9 cellular contexts compared by ENCODE assay signal in the genomic region with DNA sequence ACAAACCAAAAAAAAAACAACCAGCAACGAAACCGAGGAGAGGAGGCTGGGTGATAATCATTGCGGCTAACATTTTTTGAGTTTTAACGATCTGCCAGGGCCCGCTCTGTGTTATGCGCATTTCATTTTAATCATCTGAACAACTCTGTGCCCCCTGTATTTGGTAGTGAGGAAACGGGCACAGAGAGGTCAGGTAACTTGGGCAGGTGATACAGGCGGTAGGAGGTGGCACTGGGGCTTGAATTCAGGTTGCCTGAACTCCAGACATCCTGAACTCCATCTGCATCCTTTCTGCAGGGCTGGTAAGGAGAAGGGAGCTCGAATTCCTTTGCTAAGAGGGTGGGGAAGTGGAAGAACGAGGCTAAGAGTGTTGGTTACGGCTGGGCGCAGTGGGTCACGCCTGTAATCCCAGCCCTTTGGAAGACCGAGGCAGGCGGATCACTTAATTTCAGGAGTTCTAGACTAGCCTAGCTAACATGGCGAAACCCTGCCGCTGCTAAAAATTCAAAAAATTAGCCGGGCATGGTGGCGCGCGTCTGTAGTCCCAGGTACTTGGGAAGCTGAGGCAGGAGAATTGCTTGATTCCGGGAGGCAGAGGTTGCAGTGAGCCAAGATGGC. TPM values are rescaled to one million over a fixed set of nuclear protein-coding genes. Genes with fewer than 3 reads are reported as not detected.
DNase-seq lines count a peak whose midpoint lies in the region; ATAC-seq and TF ChIP-seq lines count a peak whose summit lies in the region.
"Had no signal": no experiment of that assay in that cellular context is flagged by ENCODE, and none has a peak within 500 bp of the region (broad histone marks: within the 10 kb centered on the region; RNA-seq: fewer than 3 reads in every experiment).

No MANE protein-coding gene starts in this region.

- peak overlapping the region; percentile 88 for H3K27ac Mint-ChIP-seq in activated CD4-positive, alpha-beta T cell treated with anti-CD3 and anti-CD28 coated beads for 36 hours
- H3K27ac Mint-ChIP-seq in activated CD4-positive, alpha-beta memory T cell treated with anti-CD3 and anti-CD28 coated beads, Interleukin-2, amount 10 ng/mL, durations not matched to agents 7 days and 5 days = peak overlapping the region; percentile 96

- no peak for DNase-seq in activated CD4-positive, alpha-beta T cell treated with anti-CD3 and anti-CD28 coated beads for 36 hours
- no peak for DNase-seq in activated CD4-positive, alpha-beta T cell treated with anti-CD3 and anti-CD28 coated beads, Interleukin-2, amount 50 U/mL, for 4 hours
- no peak for DNase-seq in activated CD4-positive, alpha-beta memory T cell treated with anti-CD3 and anti-CD28 coated beads, Interleukin-2, amount 10 ng/mL, durations not matched to agents 7 days and 5 days
- no peak for DNase-seq in testis
- DNase-seq in activated CD4-positive, alpha-beta T cell treated with anti-CD3 and anti-CD28 coated beads for 48 hours = no peak

- H3K9me3 ChIP-seq in iPS-18c (ENCODE audit: control insufficient read depth, insufficient read depth, low read length) (no peaks in the 10 kb centered on the region), testis (no peaks in the 10 kb centered on the region)

- POLR2A ChIA-PET in activated CD4-positive, alpha-beta T cell treated with anti-CD3 and anti-CD28 coated beads for 36 hours (lab: Charles Lee) = no interaction called here
- POLR2A ChIA-PET in activated CD4-positive, alpha-beta memory T cell treated with anti-CD3 and anti-CD28 coated beads, Interleukin-2, amount 10 ng/mL, durations not matched to agents 7 days and 5 days (lab: Charles Lee) = interaction anchor here (0.6 to 3.0 kb wide), 7 partner anchors 9 to 333 kb away, joined by 3 to 11 read pairs (median 5); partner anchors contain the start of genes NAA60, TIGD7, ZNF174 and ZNF263

- no peaks in the 10 kb centered on the region for H3K27me3 ChIP-seq in testis

- H3K4me3 Mint-ChIP-seq in activated CD4-positive, alpha-beta T cell treated with anti-CD3 and anti-CD28 coated beads for 36 hours = peak overlapping the region; percentile 95
- peak overlapping the region; percentile 91 for H3K4me3 Mint-ChIP-seq in activated CD4-positive, alpha-beta memory T cell treated with anti-CD3 and anti-CD28 coated beads, Interleukin-2, amount 10 ng/mL, durations not matched to agents 7 days and 5 days

- no peaks in the 10 kb centered on the region for H3K27me3 Mint-ChIP-seq in activated CD4-positive, alpha-beta T cell treated with anti-CD3 and anti-CD28 coated beads for 36 hours
- H3K27me3 Mint-ChIP-seq in activated CD4-positive, alpha-beta memory T cell treated with anti-CD3 and anti-CD28 coated beads, Interleukin-2, amount 10 ng/mL, durations not matched to agents 7 days and 5 days = peaks cover 3% of the 10 kb centered on the region

- peaks cover 19% of the 10 kb centered on the region for H3K36me3 Mint-ChIP-seq in activated CD4-positive, alpha-beta T cell treated with anti-CD3 and anti-CD28 coated beads for 36 hours (ENCODE audit: low read depth)
- H3K36me3 Mint-ChIP-seq in activated CD4-positive, alpha-beta memory T cell treated with anti-CD3 and anti-CD28 coated beads, Interleukin-2, amount 10 ng/mL, durations not matched to agents 7 days and 5 days (ENCODE audit: low read depth) = peaks cover 31% of the 10 kb centered on the region

- intact Hi-C loops in activated CD4-positive, alpha-beta T cell treated with anti-CD3 and anti-CD28 coated beads for 36 hours (cut with DNase I, micrococcal nuclease) = loop anchor here (1.0 to 5.0 kb wide), 13 partner anchors 43 to 435 kb away; partner anchors contain the start of genes ZNF263 (in 2 of the 2), IL32 (in 1 of the 2), NAA60 (in 1 of the 2) and NLRC3 (in 1 of the 2)
- intact Hi-C loops in testis (cut with DNase I; ENCODE audit: low total_unique reads) = no loop called here

- TF ChIP-seq POLR2A in testis (IDR thresholded peaks at IDR 0.05) = no peak

- H3K4me1 Mint-ChIP-seq in activated CD4-positive, alpha-beta T cell treated with anti-CD3 and anti-CD28 coated beads for 36 hours = peaks cover 55% of the 10 kb centered on the region
- H3K4me1 Mint-ChIP-seq in activated CD4-positive, alpha-beta memory T cell treated with anti-CD3 and anti-CD28 coated beads, Interleukin-2, amount 10 ng/mL, durations not matched to agents 7 days and 5 days = peaks cover 62% of the 10 kb centered on the region

- WGBS in testis, 2 donors = 59 to 61% methylated on average over 22 of the region's 22 CpGs

- no peaks in the 10 kb centered on the region for H3K36me3 ChIP-seq in testis (ENCODE audit: low read depth, missing control alignments)

- no peaks in the 10 kb centered on the region for H3K9me3 Mint-ChIP-seq in activated CD4-positive, alpha-beta T cell treated with anti-CD3 and anti-CD28 coated beads for 36 hours (ENCODE audit: low read depth)
- H3K9me3 Mint-ChIP-seq in activated CD4-positive, alpha-beta memory T cell treated with anti-CD3 and anti-CD28 coated beads, Interleukin-2, amount 10 ng/mL, durations not matched to agents 7 days and 5 days = no peaks in the 10 kb centered on the region

- CTCF ChIA-PET in activated CD4-positive, alpha-beta T cell treated with anti-CD3 and anti-CD28 coated beads for 36 hours (lab: Charles Lee) = interaction anchor here (1.0 to 1.5 kb wide), 2 partner anchors 9 to 253 kb away, joined by 3 read pairs; no protein-coding TSS in a partner anchor
- CTCF ChIA-PET in activated CD4-positive, alpha-beta memory T cell treated with anti-CD3 and anti-CD28 coated beads, Interleukin-2, amount 10 ng/mL, durations not matched to agents 7 days and 5 days (lab: Charles Lee) = interaction anchor here (0.7 to 3.3 kb wide), 5 partner anchors 8 to 344 kb away, joined by 3 to 21 read pairs (median 5); partner anchors contain the start of genes ZNF174 and ZSCAN32

- no peak for ATAC-seq in activated CD4-positive, alpha-beta T cell treated with anti-CD3 and anti-CD28 coated beads for 36 hours
- no peak for ATAC-seq in HG02852 (IDR thresholded peaks at IDR 0.05; ENCODE audit: unreplicated experiment)
- ATAC-seq in HG02870 (IDR thresholded peaks at IDR 0.05; ENCODE audit: unreplicated experiment) = no peak

- H3K4me3 ChIP-seq in iPS-18c (ENCODE audit: insufficient read depth, low read depth, low read length) = peak overlapping the region; percentile 75; the same call in 1 of the 2 replicates
- peak overlapping the region; percentile 81 to 87 for H3K4me3 ChIP-seq in testis

- TF ChIP-seq CTCF in testis (IDR thresholded peaks at IDR 0.05) = no peak

- peak overlapping the region in 1 of 2 donors; percentile 79 for H3K27ac ChIP-seq in testis

- H3K4me1 ChIP-seq in testis = peaks cover 10% of the 10 kb centered on the region

RNA-seq across cellular contexts. Expression of gene CLUAP1, which starts 1.1 kb away (rescaled TPM):
- 10 to 100 TPM; 20.2 to 21.3 TPM for total RNA-seq in activated CD4-positive, alpha-beta T cell treated with anti-CD3 and anti-CD28 coated beads for 36 hours
- 10 to 100 TPM; 21.9 to 24.1 TPM for total RNA-seq in activated CD4-positive, alpha-beta memory T cell treated with anti-CD3 and anti-CD28 coated beads, Interleukin-2, amount 10 ng/mL, durations not matched to agents 7 days and 5 days
- total RNA-seq in testis = 10 to 100 TPM; 45.2 to 59.5 TPM
- 95.7 TPM for polyA plus RNA-seq in testis (ENCODE audit: insufficient read depth, low read depth, low replicate concordance)

RNA-seq across cellular contexts. Expression of gene C16orf90, which starts 6.6 kb away (rescaled TPM):
- not detected for total RNA-seq in activated CD4-positive, alpha-beta T cell treated with anti-CD3 and anti-CD28 coated beads for 36 hours
- not detected for total RNA-seq in activated CD4-positive, alpha-beta memory T cell treated with anti-CD3 and anti-CD28 coated beads, Interleukin-2, amount 10 ng/mL, durations not matched to agents 7 days and 5 days
- 10 to 100 TPM; 14.2 to 33.8 TPM for total RNA-seq in testis
- 52.1 TPM for polyA plus RNA-seq in testis (ENCODE audit: insufficient read depth, low read depth, low replicate concordance)
- total RNA-seq: T-helper 2 cell treated with Interferon-gamma antibody and Interleukin-4, amounts not matched to agents 100 ng/mL and 5 ng/mL, for 36 hours had no signal

RNA-seq across cellular contexts. Expression of gene NAA60, which starts 58.4 kb away (rescaled TPM):
- total RNA-seq in activated CD4-positive, alpha-beta T cell treated with anti-CD3 and anti-CD28 coated beads for 36 hours = 10 to 100 TPM; 25.9 to 38.9 TPM
- 10 to 100 TPM; 46.1 to 46.4 TPM for total RNA-seq in activated CD4-positive, alpha-beta memory T cell treated with anti-CD3 and anti-CD28 coated beads, Interleukin-2, amount 10 ng/mL, durations not matched to agents 7 days and 5 days
- 100 to 1,000 TPM in 1 of 2 donors, 10 to 100 TPM in 1; 99.2 to 120 TPM for total RNA-seq in testis
- polyA plus RNA-seq in testis (ENCODE audit: insufficient read depth, low read depth, low replicate concordance) = 61.8 TPM

RNA-seq across cellular contexts. Expression of gene ZNF597, which starts 58.6 kb away (rescaled TPM):
- total RNA-seq in activated CD4-positive, alpha-beta T cell treated with anti-CD3 and anti-CD28 coated beads for 36 hours = 1 to 10 TPM; 1.9 to 2.4 TPM
- 1 to 10 TPM; 2.1 to 2.2 TPM for total RNA-seq in activated CD4-positive, alpha-beta memory T cell treated with anti-CD3 and anti-CD28 coated beads, Interleukin-2, amount 10 ng/mL, durations not matched to agents 7 days and 5 days
- 10 to 100 TPM in 1 of 2 donors, 1 to 10 TPM in 1; 9.1 to 11.0 TPM for total RNA-seq in testis
- polyA plus RNA-seq in testis (ENCODE audit: insufficient read depth, low read depth, low replicate concordance) = 6.9 TPM

Comparison
In these comparisons a context has a peak if more than half of its experiments do, and no peak if none do; other contexts are left out.
1. RNA of gene C16orf90, which starts 6.6 kb away (total RNA-seq): 14.2 to 33.8 TPM in testis; not detected in activated CD4-positive, alpha-beta T cell treated with anti-CD3 and anti-CD28 coated beads for 36 hours and not detected in activated CD4-positive, alpha-beta memory T cell treated with anti-CD3 and anti-CD28 coated beads, Interleukin-2, amount 10 ng/mL, durations not matched to agents 7 days and 5 days; every median in the first group is over 10 times any median in the second.